ENCODE assay signal across 1 cellular context in the genomic region with DNA sequence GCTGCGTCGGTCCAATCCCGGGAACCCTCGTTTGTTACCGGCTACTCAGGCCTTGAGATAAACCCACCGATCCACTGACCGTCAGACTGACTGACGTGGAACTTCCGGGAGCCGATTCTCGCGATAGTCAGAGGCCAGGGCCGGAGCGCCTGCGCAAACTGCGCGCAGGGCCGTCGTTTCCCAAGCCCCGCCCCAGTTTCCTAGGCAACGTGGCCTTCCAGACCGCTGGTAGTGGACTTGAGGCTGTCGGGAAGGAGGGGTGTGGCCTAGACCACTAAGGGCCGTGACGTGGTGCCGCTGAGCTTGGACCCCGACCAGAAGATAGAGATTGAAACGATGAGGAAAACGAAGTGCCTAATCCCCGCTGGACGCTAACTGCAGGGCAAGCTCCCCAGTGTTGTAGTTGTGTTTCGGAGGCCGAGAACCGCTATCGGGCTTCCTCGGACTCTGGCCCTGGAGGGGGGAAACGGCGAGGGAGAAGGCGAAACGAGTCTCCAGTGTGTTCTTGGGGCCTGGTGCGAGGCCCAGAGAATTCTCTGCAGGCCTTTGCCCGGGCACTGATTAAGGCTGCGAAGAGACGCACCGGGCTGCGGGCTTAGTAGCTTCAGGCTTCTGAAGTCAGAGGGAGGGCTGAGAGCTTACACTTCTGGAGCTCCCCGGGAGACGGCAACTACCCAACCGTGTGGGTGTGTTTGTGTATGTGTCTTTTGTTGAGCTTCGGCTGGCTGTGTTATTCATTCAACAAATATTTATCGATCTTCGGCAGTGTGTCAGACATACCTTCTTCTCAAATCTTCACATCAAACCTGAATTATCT.
TF ChIP-seq lines count a peak whose summit lies in the region.

A gene (minus strand): TSS at position 96 of the 817 bp plus-strand sequence. CDS start 97 bp downstream, outside the sequence.

TF ChIP-seq in HepG2, 621 proteins besides CTCF, POLR2A, EP300 and RAD21 (continued from another document and continues in another):
- TF ChIP-seq ZFP36L2 (CRISPR knock-in tag; IDR thresholded peaks at IDR 0.05) (no peak), FOXA1 (IDR thresholded peaks at IDR 0.05) (no peak), FOXA1 (CRISPR knock-in tag; IDR thresholded peaks at IDR 0.05) (no peak), ZNF883 (CRISPR knock-in tag; IDR thresholded peaks at IDR 0.05; ENCODE audit: not compliant biosample characterization) (peak; percentile 66), ZBTB21 (CRISPR knock-in tag; IDR thresholded peaks at IDR 0.05) (no peak), ATRX (CRISPR knock-in tag; IDR thresholded peaks at IDR 0.05; ENCODE audit: borderline replicate concordance) (no peak), POLR2AphosphoS2 (IDR thresholded peaks at IDR 0.05; ENCODE audit: low read depth, low read length) (peak; percentile 70), CREB1 (IDR thresholded peaks at IDR 0.05) (peak; percentile 91), CREB1 (CRISPR knock-in tag; IDR thresholded peaks at IDR 0.05) (peak; percentile 90), ZNF660 (CRISPR knock-in tag; IDR thresholded peaks at IDR 0.05; ENCODE audit: borderline replicate concordance, low read depth) (no peak), AKAP8 (CRISPR knock-in tag; IDR thresholded peaks at IDR 0.05) (no peak), TSC22D2 (CRISPR knock-in tag; IDR thresholded peaks at IDR 0.05; ENCODE audit: borderline replicate concordance) (peak; percentile 38; the same call in 1 of the 2 replicates), ZNF558 (CRISPR knock-in tag; IDR thresholded peaks at IDR 0.05; ENCODE audit: borderline replicate concordance) (no peak), ZNF431 (CRISPR knock-in tag; IDR thresholded peaks at IDR 0.05; ENCODE audit: borderline replicate concordance, low read depth) (peak; percentile 32; the same call in 1 of the 2 replicates), ARNTL (CRISPR knock-in tag; IDR thresholded peaks at IDR 0.05) (0 out of 2 replicates have a peak, but pooled peaks have one; percentile 50), MAZ (IDR thresholded peaks at IDR 0.05; ENCODE audit: borderline replicate concordance, low read depth, low read length) (0 out of 2 replicates have a peak, but pooled peaks have one; percentile 33), MAZ (CRISPR knock-in tag; IDR thresholded peaks at IDR 0.05; ENCODE audit: low read depth) (no peak), ZNF510 (CRISPR knock-in tag; IDR thresholded peaks at IDR 0.05; ENCODE audit: low read depth) (0 out of 2 replicates have a peak, but pooled peaks have one; percentile 36), YEATS2 (CRISPR knock-in tag; IDR thresholded peaks at IDR 0.05; ENCODE audit: borderline replicate concordance) (peak; percentile 92), ZNF546 (CRISPR knock-in tag; conservative IDR thresholded peaks at IDR 0.05) (no peak), TP53 (CRISPR knock-in tag; conservative IDR thresholded peaks at IDR 0.05) (peak; percentile 53; the same call in 1 of the 2 replicates), SATB2 (CRISPR knock-in tag; IDR thresholded peaks at IDR 0.05) (0 out of 2 replicates have a peak, but pooled peaks have one; percentile 75), HNF4A (CRISPR knock-in tag; IDR thresholded peaks at IDR 0.05) (peak; percentile 27), ZNF441 (CRISPR knock-in tag; IDR thresholded peaks at IDR 0.05; ENCODE audit: borderline replicate concordance) (peak; percentile 26; the same call in 1 of the 2 replicates), SNAI1 (CRISPR knock-in tag; IDR thresholded peaks at IDR 0.05; ENCODE audit: borderline replicate concordance) (0 out of 2 replicates have a peak, but pooled peaks have one; percentile 62), ZEB1 (IDR thresholded peaks at IDR 0.05; ENCODE audit: insufficient replicate concordance, low read depth) (peak; percentile 31), ZNF264 (CRISPR knock-in tag; IDR thresholded peaks at IDR 0.05) (peak; percentile 63; the same call in 1 of the 2 replicates), TEAD2 (CRISPR knock-in tag; IDR thresholded peaks at IDR 0.05) (no peak), JUN (CRISPR knock-in tag; IDR thresholded peaks at IDR 0.05) (no peak; the same call in 1 of the 2 replicates), JARID2 (CRISPR knock-in tag; IDR thresholded peaks at IDR 0.05; ENCODE audit: insufficient replicate concordance) (peak; percentile 63), SP1 (IDR thresholded peaks at IDR 0.05) (peak; percentile 63; the same call in 1 of the 2 replicates), SP1 (CRISPR knock-in tag; IDR thresholded peaks at IDR 0.05) (peak; percentile 70), ZNF614 (CRISPR knock-in tag; IDR thresholded peaks at IDR 0.05; ENCODE audit: borderline replicate concordance) (0 out of 2 replicates have a peak, but pooled peaks have one; percentile 21), NCOA5 (CRISPR knock-in tag; IDR thresholded peaks at IDR 0.05) (no peak), ZNF788 (CRISPR knock-in tag; IDR thresholded peaks at IDR 0.05; ENCODE audit: borderline replicate concordance) (no peak), PCBP1 (IDR thresholded peaks at IDR 0.05; ENCODE audit: borderline replicate concordance, low read depth, low read length) (no peak), ARNT (IDR thresholded peaks at IDR 0.05) (no peak), ZSCAN31 (CRISPR knock-in tag; IDR thresholded peaks at IDR 0.05; ENCODE audit: low read depth) (peak; percentile 63; the same call in 1 of the 2 replicates)
- TF ChIP-seq, protein P1, sequence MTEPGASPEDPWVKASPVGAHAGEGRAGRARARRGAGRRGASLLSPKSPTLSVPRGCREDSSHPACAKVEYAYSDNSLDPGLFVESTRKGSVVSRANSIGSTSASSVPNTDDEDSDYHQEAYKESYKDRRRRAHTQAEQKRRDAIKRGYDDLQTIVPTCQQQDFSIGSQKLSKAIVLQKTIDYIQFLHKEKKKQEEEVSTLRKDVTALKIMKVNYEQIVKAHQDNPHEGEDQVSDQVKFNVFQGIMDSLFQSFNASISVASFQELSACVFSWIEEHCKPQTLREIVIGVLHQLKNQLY (CRISPR knock-in tag; IDR thresholded peaks at IDR 0.05): no peak
- TF ChIP-seq, protein P2, sequence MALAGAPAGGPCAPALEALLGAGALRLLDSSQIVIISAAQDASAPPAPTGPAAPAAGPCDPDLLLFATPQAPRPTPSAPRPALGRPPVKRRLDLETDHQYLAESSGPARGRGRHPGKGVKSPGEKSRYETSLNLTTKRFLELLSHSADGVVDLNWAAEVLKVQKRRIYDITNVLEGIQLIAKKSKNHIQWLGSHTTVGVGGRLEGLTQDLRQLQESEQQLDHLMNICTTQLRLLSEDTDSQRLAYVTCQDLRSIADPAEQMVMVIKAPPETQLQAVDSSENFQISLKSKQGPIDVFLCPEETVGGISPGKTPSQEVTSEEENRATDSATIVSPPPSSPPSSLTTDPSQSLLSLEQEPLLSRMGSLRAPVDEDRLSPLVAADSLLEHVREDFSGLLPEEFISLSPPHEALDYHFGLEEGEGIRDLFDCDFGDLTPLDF (CRISPR knock-in tag; IDR thresholded peaks at IDR 0.05): peak; percentile 38; the same call in 1 of the 2 replicates
- TF ChIP-seq, protein P3, sequence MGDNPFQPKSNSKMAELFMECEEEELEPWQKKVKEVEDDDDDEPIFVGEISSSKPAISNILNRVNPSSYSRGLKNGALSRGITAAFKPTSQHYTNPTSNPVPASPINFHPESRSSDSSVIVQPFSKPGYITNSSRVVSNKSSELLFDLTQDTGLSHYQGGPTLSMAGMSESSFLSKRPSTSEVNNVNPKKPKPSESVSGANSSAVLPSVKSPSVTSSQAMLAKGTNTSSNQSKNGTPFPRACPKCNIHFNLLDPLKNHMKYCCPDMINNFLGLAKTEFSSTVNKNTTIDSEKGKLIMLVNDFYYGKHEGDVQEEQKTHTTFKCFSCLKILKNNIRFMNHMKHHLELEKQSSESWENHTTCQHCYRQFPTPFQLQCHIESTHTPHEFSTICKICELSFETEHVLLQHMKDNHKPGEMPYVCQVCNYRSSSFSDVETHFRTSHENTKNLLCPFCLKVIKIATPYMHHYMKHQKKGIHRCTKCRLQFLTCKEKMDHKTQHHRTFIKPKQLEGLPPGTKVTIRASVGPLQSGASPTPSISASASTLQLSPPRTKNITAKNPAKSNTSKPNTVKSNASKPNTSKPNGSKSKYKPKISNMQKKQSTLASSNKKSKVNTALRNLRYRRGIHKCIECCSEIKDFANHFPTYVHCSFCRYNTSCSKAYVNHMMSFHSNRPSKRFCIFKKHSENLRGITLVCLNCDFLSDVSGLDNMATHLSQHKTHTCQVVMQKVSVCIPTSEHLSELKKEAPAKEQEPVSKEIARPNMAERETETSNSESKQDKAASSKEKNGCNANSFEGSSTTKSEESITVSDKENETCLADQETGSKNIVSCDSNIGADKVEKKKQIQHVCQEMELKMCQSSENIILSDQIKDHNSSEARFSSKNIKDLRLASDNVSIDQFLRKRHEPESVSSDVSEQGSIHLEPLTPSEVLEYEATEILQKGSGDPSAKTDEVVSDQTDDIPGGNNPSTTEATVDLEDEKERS (CRISPR knock-in tag; IDR thresholded peaks at IDR 0.05): peak; percentile 76; the same call in 1 of the 2 replicates
- TF ChIP-seq, protein P4, sequence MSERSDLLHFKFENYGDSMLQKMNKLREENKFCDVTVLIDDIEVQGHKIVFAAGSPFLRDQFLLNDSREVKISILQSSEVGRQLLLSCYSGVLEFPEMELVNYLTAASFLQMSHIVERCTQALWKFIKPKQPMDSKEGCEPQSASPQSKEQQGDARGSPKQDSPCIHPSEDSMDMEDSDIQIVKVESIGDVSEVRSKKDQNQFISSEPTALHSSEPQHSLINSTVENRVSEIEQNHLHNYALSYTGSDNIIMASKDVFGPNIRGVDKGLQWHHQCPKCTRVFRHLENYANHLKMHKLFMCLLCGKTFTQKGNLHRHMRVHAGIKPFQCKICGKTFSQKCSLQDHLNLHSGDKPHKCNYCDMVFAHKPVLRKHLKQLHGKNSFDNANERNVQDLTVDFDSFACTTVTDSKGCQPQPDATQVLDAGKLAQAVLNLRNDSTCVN (CRISPR knock-in tag; IDR thresholded peaks at IDR 0.05; ENCODE audit: borderline replicate concordance): peak; percentile 39; the same call in 1 of the 2 replicates
- TF ChIP-seq, protein P5, sequence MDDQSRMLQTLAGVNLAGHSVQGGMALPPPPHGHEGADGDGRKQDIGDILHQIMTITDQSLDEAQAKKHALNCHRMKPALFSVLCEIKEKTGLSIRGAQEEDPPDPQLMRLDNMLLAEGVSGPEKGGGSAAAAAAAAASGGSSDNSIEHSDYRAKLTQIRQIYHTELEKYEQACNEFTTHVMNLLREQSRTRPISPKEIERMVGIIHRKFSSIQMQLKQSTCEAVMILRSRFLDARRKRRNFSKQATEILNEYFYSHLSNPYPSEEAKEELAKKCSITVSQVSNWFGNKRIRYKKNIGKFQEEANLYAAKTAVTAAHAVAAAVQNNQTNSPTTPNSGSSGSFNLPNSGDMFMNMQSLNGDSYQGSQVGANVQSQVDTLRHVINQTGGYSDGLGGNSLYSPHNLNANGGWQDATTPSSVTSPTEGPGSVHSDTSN (CRISPR knock-in tag; IDR thresholded peaks at IDR 0.05; ENCODE audit: borderline replicate concordance): 0 out of 2 replicates have a peak, but pooled peaks have one; percentile 43
- TF ChIP-seq, protein P6, sequence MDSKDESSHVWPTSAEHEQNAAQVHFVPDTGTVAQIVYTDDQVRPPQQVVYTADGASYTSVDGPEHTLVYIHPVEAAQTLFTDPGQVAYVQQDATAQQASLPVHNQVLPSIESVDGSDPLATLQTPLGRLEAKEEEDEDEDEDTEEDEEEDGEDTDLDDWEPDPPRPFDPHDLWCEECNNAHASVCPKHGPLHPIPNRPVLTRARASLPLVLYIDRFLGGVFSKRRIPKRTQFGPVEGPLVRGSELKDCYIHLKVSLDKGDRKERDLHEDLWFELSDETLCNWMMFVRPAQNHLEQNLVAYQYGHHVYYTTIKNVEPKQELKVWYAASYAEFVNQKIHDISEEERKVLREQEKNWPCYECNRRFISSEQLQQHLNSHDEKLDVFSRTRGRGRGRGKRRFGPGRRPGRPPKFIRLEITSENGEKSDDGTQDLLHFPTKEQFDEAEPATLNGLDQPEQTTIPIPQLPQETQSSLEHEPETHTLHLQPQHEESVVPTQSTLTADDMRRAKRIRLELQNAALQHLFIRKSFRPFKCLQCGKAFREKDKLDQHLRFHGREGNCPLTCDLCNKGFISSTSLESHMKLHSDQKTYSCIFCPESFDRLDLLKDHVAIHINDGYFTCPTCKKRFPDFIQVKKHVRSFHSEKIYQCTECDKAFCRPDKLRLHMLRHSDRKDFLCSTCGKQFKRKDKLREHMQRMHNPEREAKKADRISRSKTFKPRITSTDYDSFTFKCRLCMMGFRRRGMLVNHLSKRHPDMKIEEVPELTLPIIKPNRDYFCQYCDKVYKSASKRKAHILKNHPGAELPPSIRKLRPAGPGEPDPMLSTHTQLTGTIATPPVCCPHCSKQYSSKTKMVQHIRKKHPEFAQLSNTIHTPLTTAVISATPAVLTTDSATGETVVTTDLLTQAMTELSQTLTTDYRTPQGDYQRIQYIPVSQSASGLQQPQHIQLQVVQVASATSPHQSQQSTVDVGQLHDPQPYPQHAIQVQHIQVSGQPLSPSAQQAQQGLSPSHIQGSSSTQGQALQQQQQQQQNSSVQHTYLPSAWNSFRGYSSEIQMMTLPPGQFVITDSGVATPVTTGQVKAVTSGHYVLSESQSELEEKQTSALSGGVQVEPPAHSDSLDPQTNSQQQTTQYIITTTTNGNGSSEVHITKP (CRISPR knock-in tag; IDR thresholded peaks at IDR 0.05; ENCODE audit: low read depth): peak; percentile 16; the same call in 1 of the 2 replicates
- TF ChIP-seq, protein P7, sequence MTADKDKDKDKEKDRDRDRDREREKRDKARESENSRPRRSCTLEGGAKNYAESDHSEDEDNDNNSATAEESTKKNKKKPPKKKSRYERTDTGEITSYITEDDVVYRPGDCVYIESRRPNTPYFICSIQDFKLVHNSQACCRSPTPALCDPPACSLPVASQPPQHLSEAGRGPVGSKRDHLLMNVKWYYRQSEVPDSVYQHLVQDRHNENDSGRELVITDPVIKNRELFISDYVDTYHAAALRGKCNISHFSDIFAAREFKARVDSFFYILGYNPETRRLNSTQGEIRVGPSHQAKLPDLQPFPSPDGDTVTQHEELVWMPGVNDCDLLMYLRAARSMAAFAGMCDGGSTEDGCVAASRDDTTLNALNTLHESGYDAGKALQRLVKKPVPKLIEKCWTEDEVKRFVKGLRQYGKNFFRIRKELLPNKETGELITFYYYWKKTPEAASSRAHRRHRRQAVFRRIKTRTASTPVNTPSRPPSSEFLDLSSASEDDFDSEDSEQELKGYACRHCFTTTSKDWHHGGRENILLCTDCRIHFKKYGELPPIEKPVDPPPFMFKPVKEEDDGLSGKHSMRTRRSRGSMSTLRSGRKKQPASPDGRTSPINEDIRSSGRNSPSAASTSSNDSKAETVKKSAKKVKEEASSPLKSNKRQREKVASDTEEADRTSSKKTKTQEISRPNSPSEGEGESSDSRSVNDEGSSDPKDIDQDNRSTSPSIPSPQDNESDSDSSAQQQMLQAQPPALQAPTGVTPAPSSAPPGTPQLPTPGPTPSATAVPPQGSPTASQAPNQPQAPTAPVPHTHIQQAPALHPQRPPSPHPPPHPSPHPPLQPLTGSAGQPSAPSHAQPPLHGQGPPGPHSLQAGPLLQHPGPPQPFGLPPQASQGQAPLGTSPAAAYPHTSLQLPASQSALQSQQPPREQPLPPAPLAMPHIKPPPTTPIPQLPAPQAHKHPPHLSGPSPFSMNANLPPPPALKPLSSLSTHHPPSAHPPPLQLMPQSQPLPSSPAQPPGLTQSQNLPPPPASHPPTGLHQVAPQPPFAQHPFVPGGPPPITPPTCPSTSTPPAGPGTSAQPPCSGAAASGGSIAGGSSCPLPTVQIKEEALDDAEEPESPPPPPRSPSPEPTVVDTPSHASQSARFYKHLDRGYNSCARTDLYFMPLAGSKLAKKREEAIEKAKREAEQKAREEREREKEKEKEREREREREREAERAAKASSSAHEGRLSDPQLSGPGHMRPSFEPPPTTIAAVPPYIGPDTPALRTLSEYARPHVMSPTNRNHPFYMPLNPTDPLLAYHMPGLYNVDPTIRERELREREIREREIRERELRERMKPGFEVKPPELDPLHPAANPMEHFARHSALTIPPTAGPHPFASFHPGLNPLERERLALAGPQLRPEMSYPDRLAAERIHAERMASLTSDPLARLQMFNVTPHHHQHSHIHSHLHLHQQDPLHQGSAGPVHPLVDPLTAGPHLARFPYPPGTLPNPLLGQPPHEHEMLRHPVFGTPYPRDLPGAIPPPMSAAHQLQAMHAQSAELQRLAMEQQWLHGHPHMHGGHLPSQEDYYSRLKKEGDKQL (CRISPR knock-in tag; IDR thresholded peaks at IDR 0.05; ENCODE audit: low read depth): no peak
